Comparison of ENCODE assay signal across 1 cellular context in the genomic region with DNA sequence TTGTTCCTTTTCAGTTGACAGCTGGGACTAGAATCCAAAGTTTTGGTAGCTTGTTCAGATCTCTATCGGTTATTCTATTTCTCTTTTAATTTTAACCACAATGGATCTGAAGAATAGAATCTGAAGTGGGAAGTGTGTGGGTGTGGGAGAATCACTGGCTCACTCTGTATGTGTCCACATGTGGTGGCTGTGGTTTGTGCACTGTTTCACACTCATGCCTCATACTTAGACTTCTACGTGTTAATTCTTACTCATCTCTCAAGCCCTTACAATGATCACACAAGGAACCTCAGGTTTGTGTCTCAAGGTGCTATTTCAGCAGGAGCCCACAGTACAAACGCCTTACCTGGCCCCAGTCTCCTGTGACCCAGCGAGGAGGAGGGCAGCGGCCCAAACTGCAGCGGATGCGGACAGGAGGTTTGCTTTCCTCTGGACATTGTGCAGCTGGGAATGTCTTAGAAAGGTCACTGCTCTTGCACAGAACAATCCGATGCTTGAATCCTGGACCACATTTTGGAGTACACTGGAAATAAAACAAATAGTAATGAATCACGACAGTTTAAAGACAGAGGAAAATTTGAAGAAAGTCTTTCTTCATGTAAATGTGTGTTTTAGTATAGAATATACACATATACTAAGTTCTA.
TF ChIP-seq lines count a peak whose summit lies in the region.

No MANE protein-coding gene starts in this region.

TF ChIP-seq in GM12878, 131 proteins besides CTCF, POLR2A, EP300 and RAD21 (continued from another document and continues in another):
- TF ChIP-seq, protein P1, sequence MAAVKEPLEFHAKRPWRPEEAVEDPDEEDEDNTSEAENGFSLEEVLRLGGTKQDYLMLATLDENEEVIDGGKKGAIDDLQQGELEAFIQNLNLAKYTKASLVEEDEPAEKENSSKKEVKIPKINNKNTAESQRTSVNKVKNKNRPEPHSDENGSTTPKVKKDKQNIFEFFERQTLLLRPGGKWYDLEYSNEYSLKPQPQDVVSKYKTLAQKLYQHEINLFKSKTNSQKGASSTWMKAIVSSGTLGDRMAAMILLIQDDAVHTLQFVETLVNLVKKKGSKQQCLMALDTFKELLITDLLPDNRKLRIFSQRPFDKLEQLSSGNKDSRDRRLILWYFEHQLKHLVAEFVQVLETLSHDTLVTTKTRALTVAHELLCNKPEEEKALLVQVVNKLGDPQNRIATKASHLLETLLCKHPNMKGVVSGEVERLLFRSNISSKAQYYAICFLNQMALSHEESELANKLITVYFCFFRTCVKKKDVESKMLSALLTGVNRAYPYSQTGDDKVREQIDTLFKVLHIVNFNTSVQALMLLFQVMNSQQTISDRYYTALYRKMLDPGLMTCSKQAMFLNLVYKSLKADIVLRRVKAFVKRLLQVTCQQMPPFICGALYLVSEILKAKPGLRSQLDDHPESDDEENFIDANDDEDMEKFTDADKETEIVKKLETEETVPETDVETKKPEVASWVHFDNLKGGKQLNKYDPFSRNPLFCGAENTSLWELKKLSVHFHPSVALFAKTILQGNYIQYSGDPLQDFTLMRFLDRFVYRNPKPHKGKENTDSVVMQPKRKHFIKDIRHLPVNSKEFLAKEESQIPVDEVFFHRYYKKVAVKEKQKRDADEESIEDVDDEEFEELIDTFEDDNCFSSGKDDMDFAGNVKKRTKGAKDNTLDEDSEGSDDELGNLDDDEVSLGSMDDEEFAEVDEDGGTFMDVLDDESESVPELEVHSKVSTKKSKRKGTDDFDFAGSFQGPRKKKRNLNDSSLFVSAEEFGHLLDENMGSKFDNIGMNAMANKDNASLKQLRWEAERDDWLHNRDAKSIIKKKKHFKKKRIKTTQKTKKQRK (IDR thresholded peaks at IDR 0.05; ENCODE audit: low read depth, low read length) = no peak
- TF ChIP-seq HDAC6 (IDR thresholded peaks at IDR 0.05; ENCODE audit: unreplicated experiment) (no peak), ASH2L (IDR thresholded peaks at IDR 0.05; ENCODE audit: borderline replicate concordance, low read depth) (no peak), NR2C2 (IDR thresholded peaks at IDR 0.05; ENCODE audit: borderline replicate concordance, control insufficient read depth, insufficient read length, low read depth) (no peak), IKZF1 (conservative IDR thresholded peaks at IDR 0.05) (peak; percentile 71), KDM1A (IDR thresholded peaks at IDR 0.05; ENCODE audit: borderline replicate concordance) (no peak), STAT1 (conservative IDR thresholded peaks at IDR 0.05) (no peak), NR2C1 (IDR thresholded peaks at IDR 0.05) (no peak), SMARCA5 (IDR thresholded peaks at IDR 0.05) (no peak), IRF4 (IDR thresholded peaks at IDR 0.05; ENCODE audit: low read depth, low read length) (peak; percentile 66; the same call in 1 of the 2 replicates), RCOR1 (conservative IDR thresholded peaks at IDR 0.05; ENCODE audit: low read depth, low read length) (no peak), CREM (IDR thresholded peaks at IDR 0.05; ENCODE audit: low read depth) (peak; percentile 78; the same call in 1 of the 2 replicates), SP1 (IDR thresholded peaks at IDR 0.05; ENCODE audit: low read depth, low read length) (no peak), RFX5 (IDR thresholded peaks at IDR 0.05; ENCODE audit: low read depth, low read length) (no peak), RUNX3 (IDR thresholded peaks at IDR 0.05; ENCODE audit: low read length) (peak; percentile 99), CBX3 (IDR thresholded peaks at IDR 0.05; ENCODE audit: borderline replicate concordance, low read depth) (no peak), MEF2B (IDR thresholded peaks at IDR 0.05; ENCODE audit: partially characterized antibody, poor library complexity, severe bottlenecking) (peak; percentile 51), EED (IDR thresholded peaks at IDR 0.05; ENCODE audit: low read depth) (peak; percentile 71), CREB1 (IDR thresholded peaks at IDR 0.05; ENCODE audit: low read depth) (peak; percentile 75), HDGF (IDR thresholded peaks at IDR 0.05) (no peak), CBX5 (IDR thresholded peaks at IDR 0.05; ENCODE audit: low read depth) (peak; percentile 75; the same call in 1 of the 2 replicates)
- TF ChIP-seq, protein P2, sequence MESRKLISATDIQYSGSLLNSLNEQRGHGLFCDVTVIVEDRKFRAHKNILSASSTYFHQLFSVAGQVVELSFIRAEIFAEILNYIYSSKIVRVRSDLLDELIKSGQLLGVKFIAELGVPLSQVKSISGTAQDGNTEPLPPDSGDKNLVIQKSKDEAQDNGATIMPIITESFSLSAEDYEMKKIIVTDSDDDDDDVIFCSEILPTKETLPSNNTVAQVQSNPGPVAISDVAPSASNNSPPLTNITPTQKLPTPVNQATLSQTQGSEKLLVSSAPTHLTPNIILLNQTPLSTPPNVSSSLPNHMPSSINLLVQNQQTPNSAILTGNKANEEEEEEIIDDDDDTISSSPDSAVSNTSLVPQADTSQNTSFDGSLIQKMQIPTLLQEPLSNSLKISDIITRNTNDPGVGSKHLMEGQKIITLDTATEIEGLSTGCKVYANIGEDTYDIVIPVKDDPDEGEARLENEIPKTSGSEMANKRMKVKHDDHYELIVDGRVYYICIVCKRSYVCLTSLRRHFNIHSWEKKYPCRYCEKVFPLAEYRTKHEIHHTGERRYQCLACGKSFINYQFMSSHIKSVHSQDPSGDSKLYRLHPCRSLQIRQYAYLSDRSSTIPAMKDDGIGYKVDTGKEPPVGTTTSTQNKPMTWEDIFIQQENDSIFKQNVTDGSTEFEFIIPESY (IDR thresholded peaks at IDR 0.05) = peak; percentile 91
- TF ChIP-seq, protein P3, sequence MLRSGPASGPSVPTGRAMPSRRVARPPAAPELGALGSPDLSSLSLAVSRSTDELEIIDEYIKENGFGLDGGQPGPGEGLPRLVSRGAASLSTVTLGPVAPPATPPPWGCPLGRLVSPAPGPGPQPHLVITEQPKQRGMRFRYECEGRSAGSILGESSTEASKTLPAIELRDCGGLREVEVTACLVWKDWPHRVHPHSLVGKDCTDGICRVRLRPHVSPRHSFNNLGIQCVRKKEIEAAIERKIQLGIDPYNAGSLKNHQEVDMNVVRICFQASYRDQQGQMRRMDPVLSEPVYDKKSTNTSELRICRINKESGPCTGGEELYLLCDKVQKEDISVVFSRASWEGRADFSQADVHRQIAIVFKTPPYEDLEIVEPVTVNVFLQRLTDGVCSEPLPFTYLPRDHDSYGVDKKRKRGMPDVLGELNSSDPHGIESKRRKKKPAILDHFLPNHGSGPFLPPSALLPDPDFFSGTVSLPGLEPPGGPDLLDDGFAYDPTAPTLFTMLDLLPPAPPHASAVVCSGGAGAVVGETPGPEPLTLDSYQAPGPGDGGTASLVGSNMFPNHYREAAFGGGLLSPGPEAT (IDR thresholded peaks at IDR 0.05; ENCODE audit: low read depth) = peak; percentile 67; the same call in 1 of the 2 replicates
- TF ChIP-seq, protein P4, sequence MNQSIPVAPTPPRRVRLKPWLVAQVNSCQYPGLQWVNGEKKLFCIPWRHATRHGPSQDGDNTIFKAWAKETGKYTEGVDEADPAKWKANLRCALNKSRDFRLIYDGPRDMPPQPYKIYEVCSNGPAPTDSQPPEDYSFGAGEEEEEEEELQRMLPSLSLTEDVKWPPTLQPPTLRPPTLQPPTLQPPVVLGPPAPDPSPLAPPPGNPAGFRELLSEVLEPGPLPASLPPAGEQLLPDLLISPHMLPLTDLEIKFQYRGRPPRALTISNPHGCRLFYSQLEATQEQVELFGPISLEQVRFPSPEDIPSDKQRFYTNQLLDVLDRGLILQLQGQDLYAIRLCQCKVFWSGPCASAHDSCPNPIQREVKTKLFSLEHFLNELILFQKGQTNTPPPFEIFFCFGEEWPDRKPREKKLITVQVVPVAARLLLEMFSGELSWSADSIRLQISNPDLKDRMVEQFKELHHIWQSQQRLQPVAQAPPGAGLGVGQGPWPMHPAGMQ (IDR thresholded peaks at IDR 0.05; ENCODE audit: borderline replicate concordance) = no peak
- TF ChIP-seq, protein P5, sequence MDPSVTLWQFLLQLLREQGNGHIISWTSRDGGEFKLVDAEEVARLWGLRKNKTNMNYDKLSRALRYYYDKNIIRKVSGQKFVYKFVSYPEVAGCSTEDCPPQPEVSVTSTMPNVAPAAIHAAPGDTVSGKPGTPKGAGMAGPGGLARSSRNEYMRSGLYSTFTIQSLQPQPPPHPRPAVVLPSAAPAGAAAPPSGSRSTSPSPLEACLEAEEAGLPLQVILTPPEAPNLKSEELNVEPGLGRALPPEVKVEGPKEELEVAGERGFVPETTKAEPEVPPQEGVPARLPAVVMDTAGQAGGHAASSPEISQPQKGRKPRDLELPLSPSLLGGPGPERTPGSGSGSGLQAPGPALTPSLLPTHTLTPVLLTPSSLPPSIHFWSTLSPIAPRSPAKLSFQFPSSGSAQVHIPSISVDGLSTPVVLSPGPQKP (IDR thresholded peaks at IDR 0.05; ENCODE audit: low read depth, low read length) = no peak
- TF ChIP-seq, protein P6, sequence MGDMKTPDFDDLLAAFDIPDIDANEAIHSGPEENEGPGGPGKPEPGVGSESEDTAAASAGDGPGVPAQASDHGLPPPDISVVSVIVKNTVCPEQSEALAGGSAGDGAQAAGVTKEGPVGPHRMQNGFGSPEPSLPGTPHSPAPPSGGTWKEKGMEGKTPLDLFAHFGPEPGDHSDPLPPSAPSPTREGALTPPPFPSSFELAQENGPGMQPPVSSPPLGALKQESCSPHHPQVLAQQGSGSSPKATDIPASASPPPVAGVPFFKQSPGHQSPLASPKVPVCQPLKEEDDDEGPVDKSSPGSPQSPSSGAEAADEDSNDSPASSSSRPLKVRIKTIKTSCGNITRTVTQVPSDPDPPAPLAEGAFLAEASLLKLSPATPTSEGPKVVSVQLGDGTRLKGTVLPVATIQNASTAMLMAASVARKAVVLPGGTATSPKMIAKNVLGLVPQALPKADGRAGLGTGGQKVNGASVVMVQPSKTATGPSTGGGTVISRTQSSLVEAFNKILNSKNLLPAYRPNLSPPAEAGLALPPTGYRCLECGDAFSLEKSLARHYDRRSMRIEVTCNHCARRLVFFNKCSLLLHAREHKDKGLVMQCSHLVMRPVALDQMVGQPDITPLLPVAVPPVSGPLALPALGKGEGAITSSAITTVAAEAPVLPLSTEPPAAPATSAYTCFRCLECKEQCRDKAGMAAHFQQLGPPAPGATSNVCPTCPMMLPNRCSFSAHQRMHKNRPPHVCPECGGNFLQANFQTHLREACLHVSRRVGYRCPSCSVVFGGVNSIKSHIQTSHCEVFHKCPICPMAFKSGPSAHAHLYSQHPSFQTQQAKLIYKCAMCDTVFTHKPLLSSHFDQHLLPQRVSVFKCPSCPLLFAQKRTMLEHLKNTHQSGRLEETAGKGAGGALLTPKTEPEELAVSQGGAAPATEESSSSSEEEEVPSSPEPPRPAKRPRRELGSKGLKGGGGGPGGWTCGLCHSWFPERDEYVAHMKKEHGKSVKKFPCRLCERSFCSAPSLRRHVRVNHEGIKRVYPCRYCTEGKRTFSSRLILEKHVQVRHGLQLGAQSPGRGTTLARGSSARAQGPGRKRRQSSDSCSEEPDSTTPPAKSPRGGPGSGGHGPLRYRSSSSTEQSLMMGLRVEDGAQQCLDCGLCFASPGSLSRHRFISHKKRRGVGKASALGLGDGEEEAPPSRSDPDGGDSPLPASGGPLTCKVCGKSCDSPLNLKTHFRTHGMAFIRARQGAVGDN (IDR thresholded peaks at IDR 0.05) = no peak
- TF ChIP-seq, protein P7, sequence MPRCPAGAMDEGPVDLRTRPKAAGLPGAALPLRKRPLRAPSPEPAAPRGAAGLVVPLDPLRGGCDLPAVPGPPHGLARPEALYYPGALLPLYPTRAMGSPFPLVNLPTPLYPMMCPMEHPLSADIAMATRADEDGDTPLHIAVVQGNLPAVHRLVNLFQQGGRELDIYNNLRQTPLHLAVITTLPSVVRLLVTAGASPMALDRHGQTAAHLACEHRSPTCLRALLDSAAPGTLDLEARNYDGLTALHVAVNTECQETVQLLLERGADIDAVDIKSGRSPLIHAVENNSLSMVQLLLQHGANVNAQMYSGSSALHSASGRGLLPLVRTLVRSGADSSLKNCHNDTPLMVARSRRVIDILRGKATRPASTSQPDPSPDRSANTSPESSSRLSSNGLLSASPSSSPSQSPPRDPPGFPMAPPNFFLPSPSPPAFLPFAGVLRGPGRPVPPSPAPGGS (IDR thresholded peaks at IDR 0.05; ENCODE audit: borderline replicate concordance, insufficient read depth, low read depth, low read length, poor library complexity, severe bottlenecking) = peak; percentile 96
- TF ChIP-seq, protein P8, sequence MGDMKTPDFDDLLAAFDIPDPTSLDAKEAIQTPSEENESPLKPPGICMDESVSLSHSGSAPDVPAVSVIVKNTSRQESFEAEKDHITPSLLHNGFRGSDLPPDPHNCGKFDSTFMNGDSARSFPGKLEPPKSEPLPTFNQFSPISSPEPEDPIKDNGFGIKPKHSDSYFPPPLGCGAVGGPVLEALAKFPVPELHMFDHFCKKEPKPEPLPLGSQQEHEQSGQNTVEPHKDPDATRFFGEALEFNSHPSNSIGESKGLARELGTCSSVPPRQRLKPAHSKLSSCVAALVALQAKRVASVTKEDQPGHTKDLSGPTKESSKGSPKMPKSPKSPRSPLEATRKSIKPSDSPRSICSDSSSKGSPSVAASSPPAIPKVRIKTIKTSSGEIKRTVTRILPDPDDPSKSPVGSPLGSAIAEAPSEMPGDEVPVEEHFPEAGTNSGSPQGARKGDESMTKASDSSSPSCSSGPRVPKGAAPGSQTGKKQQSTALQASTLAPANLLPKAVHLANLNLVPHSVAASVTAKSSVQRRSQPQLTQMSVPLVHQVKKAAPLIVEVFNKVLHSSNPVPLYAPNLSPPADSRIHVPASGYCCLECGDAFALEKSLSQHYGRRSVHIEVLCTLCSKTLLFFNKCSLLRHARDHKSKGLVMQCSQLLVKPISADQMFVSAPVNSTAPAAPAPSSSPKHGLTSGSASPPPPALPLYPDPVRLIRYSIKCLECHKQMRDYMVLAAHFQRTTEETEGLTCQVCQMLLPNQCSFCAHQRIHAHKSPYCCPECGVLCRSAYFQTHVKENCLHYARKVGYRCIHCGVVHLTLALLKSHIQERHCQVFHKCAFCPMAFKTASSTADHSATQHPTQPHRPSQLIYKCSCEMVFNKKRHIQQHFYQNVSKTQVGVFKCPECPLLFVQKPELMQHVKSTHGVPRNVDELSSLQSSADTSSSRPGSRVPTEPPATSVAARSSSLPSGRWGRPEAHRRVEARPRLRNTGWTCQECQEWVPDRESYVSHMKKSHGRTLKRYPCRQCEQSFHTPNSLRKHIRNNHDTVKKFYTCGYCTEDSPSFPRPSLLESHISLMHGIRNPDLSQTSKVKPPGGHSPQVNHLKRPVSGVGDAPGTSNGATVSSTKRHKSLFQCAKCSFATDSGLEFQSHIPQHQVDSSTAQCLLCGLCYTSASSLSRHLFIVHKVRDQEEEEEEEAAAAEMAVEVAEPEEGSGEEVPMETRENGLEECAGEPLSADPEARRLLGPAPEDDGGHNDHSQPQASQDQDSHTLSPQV (IDR thresholded peaks at IDR 0.05) = no peak
